7 cellular contexts compared by ENCODE assay signal in genomic region chr1:87335175-87335992, GRCh38. TPM values are rescaled to one million over a fixed set of nuclear protein-coding genes. Genes with fewer than 3 reads are reported as not detected.
DNase-seq lines count a peak whose midpoint lies in the region; ATAC-seq, FAIRE-seq and TF ChIP-seq lines count a peak whose summit lies in the region.

No MANE protein-coding gene starts in this region.

- peaks cover 9 to 21% of the 10 kb centered on the region in 2 donors for H3K4me1 ChIP-seq in kidney (ENCODE audit: control insufficient read depth in 1 of 2, insufficient read depth in 1 of 2, low read depth in 1 of 2, low read length in 2 of 2)

- ATAC-seq in GM18498 (IDR thresholded peaks at IDR 0.05; ENCODE audit: unreplicated experiment), result peak; percentile 53
- ATAC-seq in HG02623 (IDR thresholded peaks at IDR 0.05; ENCODE audit: unreplicated experiment), result peak; percentile 45
- peak; percentile 10 for ATAC-seq in WTC11
- ATAC-seq in central memory CD8-positive, alpha-beta T cell (replicated peaks; ENCODE audit: extremely low read depth, poor library complexity, severe bottlenecking), result peak; percentile 61

- H3K27ac Mint-ChIP-seq in WTC11, result no peak overlapping the region
- peak overlapping the region; percentile 90 for H3K27ac Mint-ChIP-seq in central memory CD8-positive, alpha-beta T cell (ENCODE audit: low read depth)

- H3K4me3 Mint-ChIP-seq in WTC11, result peak overlapping the region; percentile 85
- peak overlapping the region; percentile 97 for H3K4me3 Mint-ChIP-seq in central memory CD8-positive, alpha-beta T cell

- H3K9ac ChIP-seq in kidney (ENCODE audit: low read length in 2 of 2), result peak overlapping the region in 1 of 2 donors; percentile 44

- no peaks in the 10 kb centered on the region for H3K27me3 Mint-ChIP-seq in WTC11 (ENCODE audit: low read depth)
- no peaks in the 10 kb centered on the region for H3K27me3 Mint-ChIP-seq in central memory CD8-positive, alpha-beta T cell

- peaks cover 0 to 10% of the 10 kb centered on the region in 2 donors for H3K36me3 ChIP-seq in kidney (ENCODE audit: control insufficient read depth in 1 of 2, insufficient read depth in 2 of 2, low read length in 2 of 2)

- CTCF ChIA-PET in WTC11 (lab: Charles Lee), result interaction anchor here (0.7 to 3.0 kb wide), 14 partner anchors 9 to 694 kb away, joined by 3 to 21 read pairs (median 5); no protein-coding TSS in a partner anchor

- DNase-seq in NCI-H1105 treated with DMSO at 0.1 percent for 48 hours (lab: John Stamatoyannopoulos, UW), result peak; percentile 93
- DNase-seq in WTC11 (ENCODE audit: low spot score), result peak; percentile 60
- peak; percentile 32 to 45 for DNase-seq in central memory CD8-positive, alpha-beta T cell (ENCODE audit: low spot score in 2 of 2)
- DNase-seq in kidney, result peak; percentile 91
- DNase-seq in stimulated activated CD4-positive, alpha-beta T cell treated with anti-CD3 and anti-CD28 coated beads, Interleukin-1b, Interleukin-23, amount 100 ng/mL, for 48 hours, result peak; percentile 54

- H3K4me3 ChIP-seq in kidney (ENCODE audit: low read length in 2 of 2), result peak overlapping the region; percentile 51 to 71

- POLR2A ChIA-PET in WTC11 (lab: Charles Lee), result interaction anchor here (0.8 to 2.0 kb wide), 4 partner anchors 11 to 26 kb away, joined by 3 to 5 read pairs (median 4); no protein-coding TSS in a partner anchor

- FAIRE-seq in kidney (lab: Jason Lieb, UNC), result no peak

- H3K9me3 Mint-ChIP-seq in WTC11, result no peaks in the 10 kb centered on the region
- H3K9me3 Mint-ChIP-seq in central memory CD8-positive, alpha-beta T cell, result no peaks in the 10 kb centered on the region

- no peak for TF ChIP-seq CTCF in WTC11 (IDR thresholded peaks at IDR 0.05)
- TF ChIP-seq CTCF in kidney (IDR thresholded peaks at IDR 0.05; ENCODE audit: borderline replicate concordance, extremely low read depth, insufficient read depth), result no peak

- intact Hi-C loops in kidney (cut with DNase I), result no loop called here

- H3K36me3 Mint-ChIP-seq in WTC11, result peaks cover 52% of the 10 kb centered on the region
- H3K36me3 Mint-ChIP-seq in central memory CD8-positive, alpha-beta T cell (ENCODE audit: insufficient read depth), result peaks cover 17% of the 10 kb centered on the region

- peaks cover 60% of the 10 kb centered on the region for H3K4me1 Mint-ChIP-seq in WTC11
- peaks cover 48% of the 10 kb centered on the region for H3K4me1 Mint-ChIP-seq in central memory CD8-positive, alpha-beta T cell

- H3K27ac ChIP-seq in kidney (ENCODE audit: low read depth in 2 of 2, low read length in 2 of 2), result peak overlapping the region in 1 of 2 donors; percentile 57

- H3K9me3 ChIP-seq in kidney (ENCODE audit: control insufficient read depth in 1 of 2, low read length in 2 of 2), result no peaks in the 10 kb centered on the region

TF ChIP-seq in WTC11, 78 proteins besides CTCF, POLR2A, EP300 and RAD21:
- TF ChIP-seq ZNF396 (CRISPR knock-in tag; IDR thresholded peaks at IDR 0.05; ENCODE audit: borderline replicate concordance), result no peak
- TF ChIP-seq SMAD3 (CRISPR knock-in tag; IDR thresholded peaks at IDR 0.05; ENCODE audit: borderline replicate concordance), result no peak
- no peak for TF ChIP-seq ATF6 (CRISPR knock-in tag; IDR thresholded peaks at IDR 0.05)
- 0 out of 2 replicates have a peak, but pooled peaks have one; percentile 32 for TF ChIP-seq FOXP1 (CRISPR knock-in tag; IDR thresholded peaks at IDR 0.05; ENCODE audit: borderline replicate concordance)
- 0 out of 2 replicates have a peak, but pooled peaks have one; percentile 79 for TF ChIP-seq ZNF416 (CRISPR knock-in tag; IDR thresholded peaks at IDR 0.05)
- 0 out of 2 replicates have a peak, but pooled peaks have one; percentile 24 for TF ChIP-seq ZNF671 (CRISPR knock-in tag; IDR thresholded peaks at IDR 0.05)
- TF ChIP-seq ZNF317 (CRISPR knock-in tag; IDR thresholded peaks at IDR 0.05; ENCODE audit: borderline replicate concordance, low read depth), result no peak
- peak; percentile 89 for TF ChIP-seq ZNF423 (CRISPR knock-in tag; IDR thresholded peaks at IDR 0.05)
- TF ChIP-seq SP1 (CRISPR knock-in tag; conservative IDR thresholded peaks at IDR 0.05), result 0 out of 2 replicates have a peak, but pooled peaks have one; percentile 37
- peak; percentile 55; the same call in 1 of the 2 replicates for TF ChIP-seq ETV6 (CRISPR knock-in tag; IDR thresholded peaks at IDR 0.05)
- no peak for TF ChIP-seq ELF4 (CRISPR knock-in tag; IDR thresholded peaks at IDR 0.05; ENCODE audit: low read depth)

RNA-seq across cellular contexts. Expression of gene LMO4, which starts 6.7 kb away (rescaled TPM):
- total RNA-seq in WTC11 (2021) (72.5 to 88.9 TPM (median 73.7 TPM) in 3 replicates), kidney (56.2 TPM)
- polyA plus RNA-seq in kidney (ENCODE audit: insufficient read depth, low read depth, low replicate concordance), result 39.1 TPM

Comparison
In these comparisons a context has a peak if more than half of its experiments do, and no peak if none do; other contexts are left out.
1. ATAC-seq: peak in every context shown above with its lines; median percentile 61 in central memory CD8-positive, alpha-beta T cell; 53 in GM18498; 45 in HG02623; 10 in WTC11.
2. DNase-seq: peak in every context shown above with its lines; median percentile 93 in NCI-H1105 treated with DMSO at 0.1 percent for 48 hours; 91 in kidney; 60 in WTC11; 54 in stimulated activated CD4-positive, alpha-beta T cell treated with anti-CD3 and anti-CD28 coated beads, Interleukin-1b, Interleukin-23, amount 100 ng/mL, for 48 hours; 38 in central memory CD8-positive, alpha-beta T cell.